Comparison of ENCODE assay signal across 8 cellular contexts in the genomic region with DNA sequence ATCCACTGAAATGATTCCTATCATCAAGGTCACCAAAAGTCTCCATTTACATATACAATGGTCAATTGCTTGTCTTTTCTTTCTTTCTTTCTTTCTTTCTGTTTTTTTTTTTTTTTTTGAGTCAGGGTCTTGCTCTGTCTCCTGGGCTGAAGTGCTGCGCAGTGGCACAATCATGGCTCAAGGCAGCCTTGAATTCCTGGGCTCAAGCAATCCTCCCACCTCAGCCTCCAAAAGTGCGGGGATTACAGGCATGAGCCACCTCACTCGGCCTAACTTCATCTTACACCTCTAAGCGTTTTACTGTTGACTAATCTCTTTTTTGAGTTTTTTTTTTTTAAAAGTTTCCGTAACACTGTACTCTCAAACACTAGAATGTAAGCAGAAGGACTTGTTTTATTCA. TPM values are rescaled to one million over a fixed set of nuclear protein-coding genes. Genes with fewer than 3 reads are reported as not detected.
A peak's percentile ranks its signal among the peaks of the same experiment; 100 is the strongest.
DNase-seq lines count a peak whose midpoint lies in the region; ATAC-seq and TF ChIP-seq lines count a peak whose summit lies in the region.

No MANE protein-coding gene starts in this region.

- dilution Hi-C loops in mammary epithelial cell (cut with HindIII; ENCODE audit: low sequenced_read_pairs): no loop called here

- H4K20me1 ChIP-seq in mammary epithelial cell (ENCODE audit: insufficient read depth, low read length): no peaks in the 10 kb centered on the region

- ATAC-seq in mucosa of descending colon (no peak), GM19463 (IDR thresholded peaks at IDR 0.05; ENCODE audit: unreplicated experiment) (no peak)

- no TSS peak for BruUV-seq in mammary epithelial cell (replicated peaks; lab: Mats Ljungman, UMichigan)

- no peak overlapping the region for H2AFZ ChIP-seq in mammary epithelial cell (ENCODE audit: low read depth, low read length)

- H3K79me2 ChIP-seq in mammary epithelial cell (ENCODE audit: insufficient read depth, low read length): peaks cover 50% of the 10 kb centered on the region

- H3K9me3 ChIP-seq in HUES64 (ENCODE audit: insufficient read depth, low read depth, low read length): no peaks in the 10 kb centered on the region
- H3K9me3 ChIP-seq in mammary epithelial cell (replicated peaks; ENCODE audit: insufficient read depth, low read length): no peaks in the 10 kb centered on the region
- no peaks in the 10 kb centered on the region for H3K9me3 ChIP-seq in mucosa of descending colon

- in situ Hi-C loops in mammary epithelial cell (cut with MboI; ENCODE audit: low sequenced_read_pairs in 2 of 2): no loop called here

- H3K36me3 ChIP-seq in HUES64 (ENCODE audit: insufficient read depth, low read length) (peaks cover 52% of the 10 kb centered on the region), mammary epithelial cell (ENCODE audit: insufficient read depth, low read length) (peaks cover 17% of the 10 kb centered on the region), mucosa of descending colon (ENCODE audit: low read depth) (no peaks in the 10 kb centered on the region)

- H3K27ac ChIP-seq in 22Rv1 (peak overlapping the region; percentile 81), HUES64 (ENCODE audit: low read depth, low read length) (no peak overlapping the region), mammary epithelial cell (ENCODE audit: insufficient read depth, low read depth, low read length) (peak overlapping the region; percentile 92)

- intact Hi-C loops in mammary epithelial cell (cut with micrococcal nuclease): no loop called here
- intact Hi-C loops in mucosa of descending colon (cut with DNase I, micrococcal nuclease): loop anchor here in 1 of 2 donors (5.0 kb wide), 1 partner anchor 148 kb away; the partner anchor contains the start of gene ATAD2B

- H3K9ac ChIP-seq in HUES64 (ENCODE audit: low read depth, low read length) (peak overlapping the region; percentile 85), mammary epithelial cell (ENCODE audit: insufficient read depth, low read length) (peak overlapping the region; percentile 95)

- 76% methylated on average over 5 of the region's 5 CpGs for WGBS in HUES64
- WGBS in mammary epithelial cell (ENCODE audit: low coverage, missing lambda C conversion rate): 46% methylated on average over 5 of the region's 5 CpGs

- no peak for DNase-seq in mammary epithelial cell
- DNase-seq in mucosa of descending colon: peak in 1 of 3 donors; percentile 10
- DNase-seq in NCI-H510A (lab: John Stamatoyannopoulos, UW): no peak
- DNase-seq in kidney glomerular epithelial cell (lab: John Stamatoyannopoulos, UW): no peak
- DNase-seq in NCI-H2227 (lab: John Stamatoyannopoulos, UW; ENCODE audit: unreplicated experiment): no peak

- H3K27me3 ChIP-seq in HUES64 (ENCODE audit: insufficient read depth, low read length): no peaks in the 10 kb centered on the region
- no peaks in the 10 kb centered on the region for H3K27me3 ChIP-seq in mammary epithelial cell (ENCODE audit: insufficient read depth, low read length)

- H3K4me3 ChIP-seq in HUES64 (ENCODE audit: low read length) (peak overlapping the region; percentile 89), mammary epithelial cell (replicated peaks in 1 of 3; ENCODE audit: insufficient read depth in 1 of 3, low read depth in 2 of 3, low read length in 3 of 3) (peak overlapping the region; percentile 90 to 95 (median 94)), mucosa of descending colon (peak overlapping the region; percentile 64)

- no peak for TF ChIP-seq CTCF in 22Rv1 (IDR thresholded peaks at IDR 0.05)
- no peak for TF ChIP-seq CTCF in mammary epithelial cell (conservative IDR thresholded peaks at IDR 0.05 in 1 of 2, IDR thresholded peaks at IDR 0.05 in 1 of 2; ENCODE audit: extremely low read depth in 1 of 2, insufficient read depth in 1 of 2, low read depth in 1 of 2, low read length in 2 of 2)
- no peak for TF ChIP-seq CTCF in mucosa of descending colon (IDR thresholded peaks at IDR 0.05)

- H3K4me1 ChIP-seq in HUES64 (ENCODE audit: insufficient read depth, low read length): peaks cover 11% of the 10 kb centered on the region
- peaks cover 12% of the 10 kb centered on the region for H3K4me1 ChIP-seq in mammary epithelial cell (ENCODE audit: insufficient read depth, low read length)
- H3K4me1 ChIP-seq in mucosa of descending colon (ENCODE audit: low read depth): peaks cover 19% of the 10 kb centered on the region

- CTCF ChIA-PET in mammary epithelial cell (lab: Charles Lee; ENCODE audit: low non-redundant PET): no interaction called here

- peak overlapping the region; percentile 91 for H3K4me2 ChIP-seq in mammary epithelial cell (ENCODE audit: insufficient read depth, low read depth, low read length)

RNA-seq across cellular contexts. Expression of gene SF3B6, which starts 0.9 kb away (rescaled TPM):
- 129 TPM for polyA plus RNA-seq in HUES64 (2013, experiment 1 of 2)
- polyA plus RNA-seq in HUES64 (2013, experiment 2 of 2): 153 TPM
- total RNA-seq in mammary epithelial cell (100 to 1,000 TPM; 101 to 106 TPM), mucosa of descending colon (10 to 100 TPM; 75.1 to 90.1 (median 76.1) TPM)
- polyA plus RNA-seq in mammary epithelial cell: 156 TPM
- polyA minus RNA-seq in mammary epithelial cell: 37.1 TPM

RNA-seq across cellular contexts. Expression of gene TP53I3, which starts 9.4 kb away (rescaled TPM):
- polyA plus RNA-seq in HUES64 (2013, experiment 1 of 2): 39.8 TPM
- polyA plus RNA-seq in HUES64 (2013, experiment 2 of 2): 33.8 TPM
- 10 to 100 TPM; 75.3 to 85.8 TPM for total RNA-seq in mammary epithelial cell
- polyA plus RNA-seq in mammary epithelial cell: 89.8 TPM
- 68.7 TPM for polyA minus RNA-seq in mammary epithelial cell
- 100 to 1,000 TPM in 1 of 3 donors, 10 to 100 TPM in 2; 66.9 to 121 (median 96.7) TPM for total RNA-seq in mucosa of descending colon

RNA-seq across cellular contexts. Expression of gene FKBP1B, which starts 25.7 kb away (rescaled TPM):
- 44.8 TPM for polyA plus RNA-seq in HUES64 (2013, experiment 1 of 2)
- 51.1 TPM for polyA plus RNA-seq in HUES64 (2013, experiment 2 of 2)
- total RNA-seq in mammary epithelial cell (10 to 100 TPM; 15.3 to 20.9 TPM), mucosa of descending colon (10 to 100 TPM in 1 of 3 donors, 1 to 10 TPM in 2; 7.2 to 14.7 (median 8.2) TPM)
- polyA plus RNA-seq in mammary epithelial cell: 45.1 TPM
- 25.6 TPM for polyA minus RNA-seq in mammary epithelial cell

RNA-seq across cellular contexts. Expression of gene WDCP, which starts 28.1 kb away (rescaled TPM):
- 17.7 TPM for polyA plus RNA-seq in HUES64 (2013, experiment 1 of 2)
- polyA plus RNA-seq in HUES64 (2013, experiment 2 of 2): 17.6 TPM
- 10 to 100 TPM in 1 of 2 donors, 1 to 10 TPM in 1; 9.0 to 10.1 TPM for total RNA-seq in mammary epithelial cell
- 10.2 TPM for polyA plus RNA-seq in mammary epithelial cell
- polyA minus RNA-seq in mammary epithelial cell: 16.4 TPM
- total RNA-seq in mucosa of descending colon: 10 to 100 TPM in 1 of 3 donors, 1 to 10 TPM in 2; 3.3 to 12.7 (median 4.6) TPM

RNA-seq across cellular contexts. Expression of gene PFN4, which starts 47.9 kb away (rescaled TPM):
- not detected for polyA plus RNA-seq in HUES64 (2013, experiment 1 of 2)
- polyA plus RNA-seq in HUES64 (2013, experiment 2 of 2): not detected
- total RNA-seq in mammary epithelial cell: under 1 TPM; 0.33 to 0.92 TPM
- 0.42 TPM for polyA plus RNA-seq in mammary epithelial cell
- not detected for polyA minus RNA-seq in mammary epithelial cell
- not detected for total RNA-seq in mucosa of descending colon
